Comparison of ENCODE assay signal across 8 cellular contexts in genomic region chr9:78295731-78296130, GRCh38.
DNase-seq lines count a peak whose midpoint lies in the region; ATAC-seq and TF ChIP-seq lines count a peak whose summit lies in the region.

No MANE protein-coding gene starts in this region.

- H3K27me3 ChIP-seq in ACC112 (ENCODE audit: insufficient read depth, low read length) (no peaks in the 10 kb centered on the region), brain microvascular endothelial cell (replicated peaks) (no peaks in the 10 kb centered on the region)

- no peaks in the 10 kb centered on the region for H3K36me3 Mint-ChIP-seq in memory B cell

- peak; percentile 44 for DNase-seq in HuH-7.5 (ENCODE audit: low spot score)
- no peak for DNase-seq in brain microvascular endothelial cell
- DNase-seq in memory B cell (ENCODE audit: low spot score in 2 of 2) = no peak
- no peak for DNase-seq in GM13977 (ENCODE audit: low spot score)
- no peak for DNase-seq in activated CD4-positive, CD25-positive, alpha-beta regulatory T cell treated with anti-CD3 and anti-CD28 coated beads, Interleukin-2, amount 50 U/mL, for 72 hours
- no peak for DNase-seq in stimulated activated CD4-positive, alpha-beta T cell treated with anti-CD3 and anti-CD28 coated beads, Interleukin-12 subunit alpha, Interleukin-12 subunit beta, amount 100 ng/mL, for 4 hours
- no peak for DNase-seq in SW 1271 (lab: John Stamatoyannopoulos, UW)

- H3K27ac ChIP-seq in ACC112 (ENCODE audit: low read depth, low read length) (no peak overlapping the region), brain microvascular endothelial cell (no peak overlapping the region)

- H3K27ac Mint-ChIP-seq in memory B cell = no peak overlapping the region

- peaks cover 4% of the 10 kb centered on the region for H3K27me3 Mint-ChIP-seq in memory B cell

- in situ Hi-C loops in brain microvascular endothelial cell (cut with HindIII; ENCODE audit: low pct_ligation_motif_present, low sequenced_read_pairs) (no loop called here), GM13977 (cut with MboI; ENCODE audit: low pct_unique_long_range_greater_than_20kb, low sequenced_read_pairs, unreplicated experiment) (no loop called here)

- H3K79me2 ChIP-seq in ACC112 (ENCODE audit: control insufficient read depth, insufficient read depth, low read length, unreplicated experiment) = peaks cover 4% of the 10 kb centered on the region

- peak overlapping the region; percentile 24 for H3K4me3 Mint-ChIP-seq in memory B cell

- TF ChIP-seq CTCF in brain microvascular endothelial cell (IDR thresholded peaks at IDR 0.05; ENCODE audit: low read depth, low read length, missing control alignments) (no peak), GM13977 (IDR thresholded peaks at IDR 0.05; ENCODE audit: extremely low read depth, insufficient read depth, missing control alignments) (no peak)

- no peak for ATAC-seq in memory B cell (ENCODE audit: low read depth)

- H3K4me3 ChIP-seq in ACC112 (ENCODE audit: low read depth, low read length) = peak overlapping the region; percentile 88
- peak overlapping the region; percentile 88 for H3K4me3 ChIP-seq in brain microvascular endothelial cell (ENCODE audit: low read depth, low read length)

- H2AFZ ChIP-seq in ACC112 (ENCODE audit: low read length, unreplicated experiment) = peak overlapping the region; percentile 87

- H3K4me1 Mint-ChIP-seq in memory B cell = peaks cover 9% of the 10 kb centered on the region

- no peaks in the 10 kb centered on the region for H3K36me3 ChIP-seq in ACC112 (ENCODE audit: insufficient read depth, low read length)
- no peaks in the 10 kb centered on the region for H3K36me3 ChIP-seq in brain microvascular endothelial cell (replicated peaks)

- H3K4me1 ChIP-seq in ACC112 (ENCODE audit: control insufficient read depth, insufficient read depth, low read length, unreplicated experiment) = peaks cover 15% of the 10 kb centered on the region

- no peaks in the 10 kb centered on the region for H3K9me3 Mint-ChIP-seq in memory B cell
